Comparison of ENCODE assay signal across 36 cellular contexts in genomic region chr1:9456833-9457232, GRCh38.
"Had no signal": no experiment of that assay in that cellular context is flagged by ENCODE, and none has a peak within 500 bp of the region (broad histone marks: within the 10 kb centered on the region; RNA-seq: fewer than 3 reads in every experiment).

No MANE protein-coding gene starts in this region.

- DNase-seq: activated CD4-positive, alpha-beta memory T cell treated with anti-CD3 and anti-CD28 coated beads for 36 hours; activated CD4-positive, alpha-beta T cell treated with anti-CD3 and anti-CD28 coated beads for 4 hours; activated CD4-positive, alpha-beta T cell treated with anti-CD3 and anti-CD28 coated beads, Interleukin-2, amount 10 ng/mL, durations not matched to agents 24 days and 14 days; activated CD4-positive, alpha-beta T cell treated with anti-CD3 and anti-CD28 coated beads, Interleukin-2, amount 50 U/mL, for 1 hour; activated CD4-positive, alpha-beta T cell treated with anti-CD3 and anti-CD28 coated beads, Interleukin-2, amount 50 U/mL, for 4 hours; activated CD4-positive, CD25-positive, alpha-beta regulatory T cell; activated CD8-positive, alpha-beta memory T cell treated with anti-CD3 and anti-CD28 coated beads, Interleukin-2, amount 50 U/mL, for 4 hours; activated CD8-positive, alpha-beta T cell treated with anti-CD3 and anti-CD28 coated beads for 36 hours; activated effector memory CD4-positive, alpha-beta T cell treated with anti-CD3 and anti-CD28 coated beads, Interleukin-2, amount 50 U/mL, for 16 hours; activated gamma-delta T cell treated with Interleukin-2 at 50 U/mL for 16 hours; activated naive CD4-positive, alpha-beta T cell; activated naive CD4-positive, alpha-beta T cell treated with anti-CD3 and anti-CD28 coated beads for 36 hours; activated naive CD4-positive, alpha-beta T cell treated with anti-CD3 and anti-CD28 coated beads, Interleukin-2, amount 50 U/mL, for 16 hours; activated naive CD8-positive, alpha-beta T cell treated with anti-CD3 and anti-CD28 coated beads for 36 hours; activated T-cell treated with anti-CD3 and anti-CD28 coated beads for 4 hours; activated T-cell treated with anti-CD3 and anti-CD28 coated beads, Interleukin-2, amount 50 U/mL, for 1 hour; activated T-cell treated with anti-CD3 and anti-CD28 coated beads, Interleukin-2, amount 50 U/mL, for 4 hours; activated T-cell treated with anti-CD3 and anti-CD28 coated beads, Interleukin-2, amount 50 U/mL, for 72 hours; adrenal gland; amniotic stem cell; aorta; body of pancreas; brain microvascular endothelial cell; caudate nucleus; cerebellar nuclear complex; T-helper 1 cell; T-helper 2 cell; T-helper 9 cell; WERI-Rb-1 had no signal

- H3K9me3 ChIP-seq: adrenal gland, body of pancreas, breast epithelium had no signal

- H3K27ac ChIP-seq: adrenal gland, body of pancreas, brain microvascular endothelial cell, cardiac muscle cell, WERI-Rb-1 had no signal

- ATAC-seq: activated CD4-positive, CD25-positive, alpha-beta regulatory T cell treated with anti-CD3 and anti-CD28 coated beads, Interleukin-2, amount 50 U/mL, for 24 hours; activated CD8-positive, alpha-beta T cell treated with anti-CD3 and anti-CD28 coated beads for 36 hours; activated naive CD4-positive, alpha-beta T cell treated with anti-CD3 and anti-CD28 coated beads, Interleukin-2, amount 50 U/mL, for 72 hours; activated T-cell treated with anti-CD3 and anti-CD28 coated beads, Interleukin-2, amount 50 U/mL, for 4 hours; activated T-cell treated with anti-CD3 and anti-CD28 coated beads, Interleukin-2, amount 50 U/mL, for 72 hours; activated T-helper 17 cell treated with anti-CD3 and anti-CD28 coated beads, Interleukin-2, amount 50 U/mL, for 72 hours; body of pancreas had no signal

- FAIRE-seq: astrocyte, TTC549 had no signal

- H3K36me3 ChIP-seq: adrenal gland, brain microvascular endothelial cell, breast epithelium, cardiac muscle cell, WERI-Rb-1 had no signal

- H3K27me3 ChIP-seq: adrenal gland, body of pancreas, brain microvascular endothelial cell, breast epithelium, cardiac muscle cell had no signal

- H3K4me3 ChIP-seq: adrenal gland, body of pancreas, breast epithelium, cardiac muscle cell had no signal
